1 cellular context compared by ENCODE assay signal in genomic region chr1:63909511-63909910, GRCh38.
TF ChIP-seq lines count a peak whose summit lies in the region.

No MANE protein-coding gene starts in this region.

TF ChIP-seq in GM23338, 12 proteins besides CTCF, POLR2A, EP300 and RAD21 (continued from another document):
- TF ChIP-seq REST (IDR thresholded peaks at IDR 0.05; ENCODE audit: unreplicated experiment) (no peak), ETS1 (IDR thresholded peaks at IDR 0.05) (no peak), ZNF114 (CRISPR knock-in tag; IDR thresholded peaks at IDR 0.05) (no peak), CREB1 (CRISPR knock-in tag; IDR thresholded peaks at IDR 0.05; ENCODE audit: low read depth) (no peak), ZNF331 (CRISPR knock-in tag; IDR thresholded peaks at IDR 0.05; ENCODE audit: low read depth) (no peak), JUNB (IDR thresholded peaks at IDR 0.05; ENCODE audit: unreplicated experiment) (no peak), POLR2AphosphoS5 (IDR thresholded peaks at IDR 0.05; ENCODE audit: low read depth) (no peak), EZH2 (IDR thresholded peaks at IDR 0.05; ENCODE audit: low read depth, unreplicated experiment) (no peak), NANOG (IDR thresholded peaks at IDR 0.05; ENCODE audit: borderline replicate concordance) (no peak)
